ENCODE assay signal across 9 cellular contexts in genomic region chr10:89645742-89646172, GRCh38. TPM values are rescaled to one million over a fixed set of nuclear protein-coding genes. Genes with fewer than 3 reads are reported as not detected.
A peak's percentile ranks its signal among the peaks of the same experiment; 100 is the strongest.
DNase-seq lines count a peak whose midpoint lies in the region; ATAC-seq and TF ChIP-seq lines count a peak whose summit lies in the region.
"Had no signal": no experiment of that assay in that cellular context is flagged by ENCODE, and none has a peak within 500 bp of the region (broad histone marks: within the 10 kb centered on the region; RNA-seq: fewer than 3 reads in every experiment).

No MANE protein-coding gene starts in this region.

- peaks cover 39% of the 10 kb centered on the region for H3K27me3 Mint-ChIP-seq in activated CD8-positive, alpha-beta memory T cell treated with anti-CD3 and anti-CD28 coated beads, Interleukin-2, amount 10 ng/mL, durations not matched to agents 7 days and 5 days
- H3K27me3 Mint-ChIP-seq: activated B cell treated with CpG ODN at 0.5 μM for 24 hours had no signal

- H3K4me1 ChIP-seq in adipocyte (ENCODE audit: control insufficient read depth, insufficient read depth, low read length): peaks cover 24% of the 10 kb centered on the region
- peaks cover 0 to 17% (median 10%) of the 10 kb centered on the region in 4 donors for H3K4me1 ChIP-seq in tibial nerve

- intact Hi-C loops in left colon (cut with DNase I, micrococcal nuclease): no loop called here

- DNase-seq in activated CD8-positive, alpha-beta memory T cell treated with anti-CD3 and anti-CD28 coated beads, Interleukin-2, amount 10 ng/mL, durations not matched to agents 7 days and 5 days: no peak
- no peak for DNase-seq in activated CD8-positive, alpha-beta memory T cell treated with anti-CD3 and anti-CD28 coated beads, Interleukin-2, amount 50 U/mL, for 48 hours
- DNase-seq in adipocyte (ENCODE audit: low read depth) (no peak), left colon (peak; percentile 77), tibial nerve (ENCODE audit: low spot score in 2 of 2) (no peak)
- no peak for DNase-seq in stimulated activated CD8-positive, alpha-beta memory T cell treated with anti-CD3 and anti-CD28 coated beads, Interleukin-4, amount 100 ng/mL, for 48 hours

- H3K36me3 Mint-ChIP-seq in activated CD8-positive, alpha-beta memory T cell treated with anti-CD3 and anti-CD28 coated beads, Interleukin-2, amount 10 ng/mL, durations not matched to agents 7 days and 5 days: no peaks in the 10 kb centered on the region

- CTCF ChIA-PET in activated CD8-positive, alpha-beta memory T cell treated with anti-CD3 and anti-CD28 coated beads, Interleukin-2, amount 10 ng/mL, durations not matched to agents 7 days and 5 days (lab: Charles Lee): interaction anchor here (1.0 kb wide), 1 partner anchor 55 kb away, joined by 3 read pairs; the partner anchor contains the start of gene KIF20B

- peak overlapping the region; percentile 80 for H3K4me3 ChIP-seq in adipocyte (ENCODE audit: low read length)
- peak overlapping the region in 3 of 4 donors; percentile 75 to 90 (median 87) for H3K4me3 ChIP-seq in tibial nerve

- peak overlapping the region in 3 of 4 donors; percentile 82 to 89 (median 87) for H3K27ac ChIP-seq in tibial nerve

- no peak for TF ChIP-seq POLR2A in tibial nerve (IDR thresholded peaks at IDR 0.05)

- H3K36me3 ChIP-seq in adipocyte (ENCODE audit: control insufficient read depth, insufficient read depth, low read length, severe bottlenecking) (no peaks in the 10 kb centered on the region), tibial nerve (no peaks in the 10 kb centered on the region)

- 37 to 39% methylated on average over 6 of the region's 6 CpGs for WGBS in tibial nerve, 2 donors

- peak overlapping the region; percentile 70 for H3K27ac Mint-ChIP-seq in activated CD8-positive, alpha-beta memory T cell treated with anti-CD3 and anti-CD28 coated beads, Interleukin-2, amount 10 ng/mL, durations not matched to agents 7 days and 5 days

- peaks cover 13% of the 10 kb centered on the region for H3K4me1 Mint-ChIP-seq in activated CD8-positive, alpha-beta memory T cell treated with anti-CD3 and anti-CD28 coated beads, Interleukin-2, amount 10 ng/mL, durations not matched to agents 7 days and 5 days

- TF ChIP-seq CTCF in tibial nerve (IDR thresholded peaks at IDR 0.05): no peak

- no peak overlapping the region for H3K4me3 Mint-ChIP-seq in activated CD8-positive, alpha-beta memory T cell treated with anti-CD3 and anti-CD28 coated beads, Interleukin-2, amount 10 ng/mL, durations not matched to agents 7 days and 5 days

- H3K9me3 ChIP-seq in adipocyte (ENCODE audit: control insufficient read depth, low read length): peaks cover 5% of the 10 kb centered on the region
- H3K9me3 ChIP-seq in tibial nerve: no peaks in the 10 kb centered on the region

- TF ChIP-seq EP300 in tibial nerve (IDR thresholded peaks at IDR 0.05): no peak

- no peaks in the 10 kb centered on the region for H3K27me3 ChIP-seq in adipocyte (replicated peaks; ENCODE audit: control insufficient read depth, insufficient read depth, low read length)
- H3K27me3 ChIP-seq in tibial nerve: no peaks in the 10 kb centered on the region

- peak overlapping the region; percentile 92 for H3K9ac ChIP-seq in adipocyte (ENCODE audit: low read length)

- H3K9me3 Mint-ChIP-seq in activated CD8-positive, alpha-beta memory T cell treated with anti-CD3 and anti-CD28 coated beads, Interleukin-2, amount 10 ng/mL, durations not matched to agents 7 days and 5 days (ENCODE audit: low read depth): peaks cover 5% of the 10 kb centered on the region
- H3K9me3 Mint-ChIP-seq: activated B cell treated with CpG ODN at 0.5 μM for 24 hours had no signal

- no peak for ATAC-seq in activated CD8-positive, alpha-beta memory T cell treated with anti-CD3 and anti-CD28 coated beads, Interleukin-2, amount 10 ng/mL, durations not matched to agents 7 days and 5 days
- ATAC-seq in left colon (peak; percentile 64), GM21390 (IDR thresholded peaks at IDR 0.05; ENCODE audit: unreplicated experiment) (no peak), HG03095 (IDR thresholded peaks at IDR 0.05; ENCODE audit: unreplicated experiment) (no peak)

RNA-seq across cellular contexts. Expression of gene PANK1, which starts 0.7 kb away (rescaled TPM):
- 1 to 10 TPM; 6.2 to 7.8 TPM for total RNA-seq in activated CD8-positive, alpha-beta memory T cell treated with anti-CD3 and anti-CD28 coated beads, Interleukin-2, amount 10 ng/mL, durations not matched to agents 7 days and 5 days
- 10 to 100 TPM; 28.7 to 33.5 TPM for total RNA-seq in left colon
- total RNA-seq in tibial nerve: 1 to 10 TPM; 6.3 to 9.6 (median 7.4) TPM

RNA-seq across cellular contexts. Expression of gene KIF20B, which starts 55.6 kb away (rescaled TPM):
- total RNA-seq in activated CD8-positive, alpha-beta memory T cell treated with anti-CD3 and anti-CD28 coated beads, Interleukin-2, amount 10 ng/mL, durations not matched to agents 7 days and 5 days: 10 to 100 TPM; 87.5 to 92.8 TPM
- 1 to 10 TPM; 5.6 to 8.9 TPM for total RNA-seq in left colon
- 1 to 10 TPM; 1.6 to 4.8 (median 2.3) TPM for total RNA-seq in tibial nerve

Comparison
In these comparisons a context has a peak if more than half of its experiments do, and no peak if none do; other contexts are left out.
1. DNase-seq: peak in left colon (2 of 2); none in activated CD8-positive, alpha-beta memory T cell treated with anti-CD3 and anti-CD28 coated beads, Interleukin-2, amount 10 ng/mL, durations not matched to agents 7 days and 5 days (single experiment), activated CD8-positive, alpha-beta memory T cell treated with anti-CD3 and anti-CD28 coated beads, Interleukin-2, amount 50 U/mL, for 48 hours (single experiment), adipocyte (single experiment), tibial nerve (0 of 2) and stimulated activated CD8-positive, alpha-beta memory T cell treated with anti-CD3 and anti-CD28 coated beads, Interleukin-4, amount 100 ng/mL, for 48 hours (single experiment).
2. RNA of gene KIF20B, which starts 55.6 kb away (total RNA-seq): 87.5 to 92.8 TPM in activated CD8-positive, alpha-beta memory T cell treated with anti-CD3 and anti-CD28 coated beads, Interleukin-2, amount 10 ng/mL, durations not matched to agents 7 days and 5 days; 5.6 to 8.9 TPM in left colon and 1.6 to 4.8 TPM in tibial nerve; every median in the first group is over 4 times any median in the second.